In the genomic region with DNA sequence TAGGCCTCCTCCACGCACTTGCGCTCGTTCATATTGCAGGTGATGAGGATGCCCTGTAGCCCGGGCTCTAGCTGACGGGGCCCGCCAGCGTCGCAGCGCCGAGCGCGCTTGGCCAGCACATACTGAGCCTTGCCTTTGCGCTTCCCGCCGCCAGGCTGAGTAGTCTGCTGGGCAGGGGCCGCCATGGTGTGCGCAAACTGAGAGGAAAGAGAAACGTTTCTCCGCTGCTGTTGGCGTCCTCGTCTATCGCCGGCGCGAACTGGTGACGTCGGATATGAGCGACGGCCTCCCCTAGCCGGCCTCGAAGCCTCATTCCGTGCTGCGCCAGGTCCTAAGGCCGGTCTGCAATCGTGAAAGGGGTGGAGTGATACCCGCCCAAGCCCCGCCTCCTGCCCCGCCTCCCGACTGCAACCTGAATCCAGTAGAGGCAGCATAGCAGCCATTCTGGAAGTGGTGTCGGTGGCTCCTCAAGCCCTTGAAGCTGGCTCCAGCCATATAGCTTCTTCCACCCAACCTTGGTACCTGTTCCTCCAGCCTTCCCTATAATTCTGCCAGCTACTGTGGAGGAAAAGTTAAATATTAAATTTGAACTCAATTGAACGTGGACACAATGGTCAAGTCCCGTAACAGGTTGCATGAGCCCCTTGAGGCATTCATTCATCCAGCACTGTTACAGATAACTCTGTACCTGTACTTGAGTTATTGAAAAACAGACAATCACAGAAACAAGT, we compare ENCODE assay signal across 8 cellular contexts.
DNase-seq lines count a peak whose midpoint lies in the region; ATAC-seq and TF ChIP-seq lines count a peak whose summit lies in the region.

A gene with protein sequence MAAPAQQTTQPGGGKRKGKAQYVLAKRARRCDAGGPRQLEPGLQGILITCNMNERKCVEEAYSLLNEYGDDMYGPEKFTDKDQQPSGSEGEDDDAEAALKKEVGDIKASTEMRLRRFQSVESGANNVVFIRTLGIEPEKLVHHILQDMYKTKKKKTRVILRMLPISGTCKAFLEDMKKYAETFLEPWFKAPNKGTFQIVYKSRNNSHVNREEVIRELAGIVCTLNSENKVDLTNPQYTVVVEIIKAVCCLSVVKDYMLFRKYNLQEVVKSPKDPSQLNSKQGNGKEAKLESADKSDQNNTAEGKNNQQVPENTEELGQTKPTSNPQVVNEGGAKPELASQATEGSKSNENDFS (minus strand): TSS at position 264 of the 731 bp plus-strand sequence. CDS start 79 bp downstream, at position 185.

- H3K4me3 ChIP-seq in AG10803 (ENCODE audit: low read length) = peak within 1 kb of the TSS; percentile 100

- DNase-seq in AG10803 (ENCODE audit: low read depth) = peak; percentile 94
- DNase-seq in NCI-H345 treated with DMSO at 0.1 percent for 48 hours (lab: John Stamatoyannopoulos, UW; ENCODE audit: unreplicated experiment) = peak; percentile 80
- peak; percentile 94 for DNase-seq in activated CD4-positive, CD25-positive, alpha-beta regulatory T cell treated with anti-CD3 and anti-CD28 coated beads, Interleukin-2, amount 50 U/mL, for 16 hours (ENCODE audit: low read depth, low spot score)
- DNase-seq in central memory CD4-positive, alpha-beta T cell = peak; percentile 94
- peak; percentile 98 for DNase-seq in islet precursor cell
- DNase-seq in stimulated activated CD4-positive, alpha-beta T cell treated with anti-CD3 and anti-CD28 coated beads, Interleukin-12 subunit alpha, Interleukin-12 subunit beta, amount 100 ng/mL, for 4 hours = peak; percentile 99

- ATAC-seq in GM19025 (IDR thresholded peaks at IDR 0.05; ENCODE audit: low read depth, unreplicated experiment) (peak; percentile 69), HG03280 (IDR thresholded peaks at IDR 0.05; ENCODE audit: unreplicated experiment) (peak; percentile 88)

- TF ChIP-seq CTCF in AG10803 (conservative IDR thresholded peaks at IDR 0.05; ENCODE audit: low read length) = peak; percentile 35

Comparison
In these comparisons a context has a peak if more than half of its experiments do, and no peak if none do; other contexts are left out.
1. Peak in every context shown above with its lines: DNase-seq, ATAC-seq and H3K4me3 ChIP-seq.